Comparison of ENCODE assay signal across 18 cellular contexts in genomic region chr5:133773247-133774202, GRCh38.
DNase-seq lines count a peak whose midpoint lies in the region; ATAC-seq, FAIRE-seq and TF ChIP-seq lines count a peak whose summit lies in the region.
"Had no signal": no experiment of that assay in that cellular context is flagged by ENCODE, and none has a peak within 500 bp of the region (broad histone marks: within the 10 kb centered on the region; RNA-seq: fewer than 3 reads in every experiment).

No MANE protein-coding gene starts in this region.

- H3K27ac ChIP-seq in C4-2B: no peak overlapping the region
- H3K27ac ChIP-seq in kidney (ENCODE audit: low read depth in 2 of 2, low read length in 2 of 2): no peak overlapping the region

- no peak overlapping the region for H3K4me3 Mint-ChIP-seq in activated CD4-positive, alpha-beta memory T cell treated with anti-CD3 and anti-CD28 coated beads for 36 hours
- H3K4me3 Mint-ChIP-seq: B cell; CD8-positive, alpha-beta T cell; T-helper 1 cell treated with Interleukin-12 subunit alpha and Interleukin-12 subunit beta and Interleukin-4 antibody, amounts not matched to agents 30 μg/mL and 1 μg/mL, for 36 hours had no signal

- TF ChIP-seq CTCF in C4-2B (conservative IDR thresholded peaks at IDR 0.05) (peak; percentile 9; the same call in 1 of the 2 replicates), GM12865 (IDR thresholded peaks at IDR 0.05; ENCODE audit: insufficient read depth, low read depth, low read length, missing control alignments) (peak; percentile 11), kidney (IDR thresholded peaks at IDR 0.05; ENCODE audit: borderline replicate concordance, extremely low read depth, insufficient read depth) (peak; percentile 17)

- CTCF ChIA-PET in activated CD4-positive, alpha-beta memory T cell treated with anti-CD3 and anti-CD28 coated beads for 36 hours (lab: Charles Lee): no interaction called here

- no peak overlapping the region for H3K4me3 ChIP-seq in GM12865 (ENCODE audit: low read depth, low read length)
- no peak overlapping the region for H3K4me3 ChIP-seq in kidney (ENCODE audit: low read length in 2 of 2)
- H3K4me3 ChIP-seq: HAP-1 had no signal

- no peak overlapping the region for H3K9ac ChIP-seq in kidney (ENCODE audit: low read length in 2 of 2)

- H3K9me3 ChIP-seq in kidney (ENCODE audit: control insufficient read depth in 1 of 2, low read length in 2 of 2): no peaks in the 10 kb centered on the region
- H3K9me3 ChIP-seq: HAP-1 had no signal

- intact Hi-C loops in kidney (cut with DNase I): no loop called here
- intact Hi-C loops in activated CD4-positive, alpha-beta memory T cell treated with anti-CD3 and anti-CD28 coated beads for 36 hours (cut with micrococcal nuclease): no loop called here

- ATAC-seq in HG03520 (IDR thresholded peaks at IDR 0.05; ENCODE audit: unreplicated experiment): no peak
- ATAC-seq: CD8-positive, alpha-beta T cell had no signal

- POLR2A ChIA-PET in activated CD4-positive, alpha-beta memory T cell treated with anti-CD3 and anti-CD28 coated beads for 36 hours (lab: Charles Lee): no interaction called here

- no peaks in the 10 kb centered on the region for H3K36me3 Mint-ChIP-seq in activated CD4-positive, alpha-beta memory T cell treated with anti-CD3 and anti-CD28 coated beads for 36 hours
- H3K36me3 Mint-ChIP-seq: CD8-positive, alpha-beta T cell had no signal

- no peaks in the 10 kb centered on the region for H3K36me3 ChIP-seq in kidney (ENCODE audit: control insufficient read depth in 1 of 2, insufficient read depth in 2 of 2, low read length in 2 of 2)
- H3K36me3 ChIP-seq: HAP-1 had no signal

- no peaks in the 10 kb centered on the region for H3K4me1 Mint-ChIP-seq in activated CD4-positive, alpha-beta memory T cell treated with anti-CD3 and anti-CD28 coated beads for 36 hours (ENCODE audit: low read depth)
- H3K4me1 Mint-ChIP-seq: B cell had no signal

- no peaks in the 10 kb centered on the region for H3K4me1 ChIP-seq in kidney (ENCODE audit: control insufficient read depth in 1 of 2, insufficient read depth in 1 of 2, low read depth in 1 of 2, low read length in 2 of 2)
- H3K4me1 ChIP-seq: HAP-1 had no signal

- peaks cover 5% of the 10 kb centered on the region for H3K27me3 Mint-ChIP-seq in activated CD4-positive, alpha-beta memory T cell treated with anti-CD3 and anti-CD28 coated beads for 36 hours

- H3K9me3 Mint-ChIP-seq in activated CD4-positive, alpha-beta memory T cell treated with anti-CD3 and anti-CD28 coated beads for 36 hours: no peaks in the 10 kb centered on the region
- H3K9me3 Mint-ChIP-seq: CD8-positive, alpha-beta T cell; T-helper 1 cell treated with Interleukin-12 subunit alpha and Interleukin-12 subunit beta and Interleukin-4 antibody, amounts not matched to agents 30 μg/mL and 1 μg/mL, for 36 hours had no signal

- FAIRE-seq in kidney (lab: Jason Lieb, UNC): no peak

- H3K27ac Mint-ChIP-seq in activated CD4-positive, alpha-beta memory T cell treated with anti-CD3 and anti-CD28 coated beads for 36 hours: no peak overlapping the region
- H3K27ac Mint-ChIP-seq: B cell; CD8-positive, alpha-beta T cell; T-helper 1 cell treated with Interleukin-12 subunit alpha and Interleukin-12 subunit beta and Interleukin-4 antibody, amounts not matched to agents 30 μg/mL and 1 μg/mL, for 36 hours had no signal

- DNase-seq in GM12865 (ENCODE audit: low read depth) (no peak), NCI-H69 (lab: John Stamatoyannopoulos, UW) (peak; percentile 56), kidney (no peak), HK-2 (ENCODE audit: unreplicated experiment) (no peak)
- no peak for DNase-seq in activated CD4-positive, alpha-beta memory T cell treated with anti-CD3 and anti-CD28 coated beads for 36 hours
- DNase-seq: CD8-positive, alpha-beta T cell; GF-D8; IMR-90; MV-4-11; NCI-H1694 treated with DMSO at 0.1 percent for 48 hours; NCI-H2171 treated with DMSO at 0.1 percent for 48 hours; NCI-H526; SHP77 had no signal
